ENCODE assay signal across 9 cellular contexts in genomic region chr5:10684303-10685086, GRCh38.
DNase-seq lines count a peak whose midpoint lies in the region; ATAC-seq and TF ChIP-seq lines count a peak whose summit lies in the region.
"Had no signal": no experiment of that assay in that cellular context is flagged by ENCODE, and none has a peak within 500 bp of the region (broad histone marks: within the 10 kb centered on the region; RNA-seq: fewer than 3 reads in every experiment).

No MANE protein-coding gene starts in this region.

- H3K36me3 Mint-ChIP-seq in endothelial cell (ENCODE audit: low read depth, unreplicated experiment), result peaks cover 62% of the 10 kb centered on the region

- H3K9me3 Mint-ChIP-seq in endothelial cell (ENCODE audit: unreplicated experiment), result no peaks in the 10 kb centered on the region

- DNase-seq in endothelial cell (ENCODE audit: low spot score), result no peak
- no peak for DNase-seq in GM03348 (ENCODE audit: low spot score)
- no peak for DNase-seq in NCI-H1694 treated with DMSO at 0.1 percent for 48 hours (lab: John Stamatoyannopoulos, UW)
- DNase-seq in retina, result no peak
- DNase-seq: sigmoid colon had no signal

- peaks cover 13% of the 10 kb centered on the region for H3K4me1 Mint-ChIP-seq in endothelial cell (ENCODE audit: unreplicated experiment)

- peak overlapping the region; percentile 42 for H3K4me3 Mint-ChIP-seq in endothelial cell (ENCODE audit: unreplicated experiment)

- H3K27ac Mint-ChIP-seq in endothelial cell (ENCODE audit: unreplicated experiment), result no peak overlapping the region

- H3K27me3 Mint-ChIP-seq in endothelial cell (ENCODE audit: unreplicated experiment), result peaks cover 10% of the 10 kb centered on the region

- no peak for TF ChIP-seq CTCF in endothelial cell (IDR thresholded peaks at IDR 0.05; ENCODE audit: unreplicated experiment)

- ATAC-seq in GM18870 (IDR thresholded peaks at IDR 0.05; ENCODE audit: unreplicated experiment) (peak; percentile 38), GM21526 (IDR thresholded peaks at IDR 0.05; ENCODE audit: low FRiP score, unreplicated experiment) (peak; percentile 58), HG03135 (IDR thresholded peaks at IDR 0.05; ENCODE audit: unreplicated experiment) (peak; percentile 45)
- ATAC-seq: left lung had no signal
